Comparison of ENCODE assay signal across 9 cellular contexts in the genomic region with DNA sequence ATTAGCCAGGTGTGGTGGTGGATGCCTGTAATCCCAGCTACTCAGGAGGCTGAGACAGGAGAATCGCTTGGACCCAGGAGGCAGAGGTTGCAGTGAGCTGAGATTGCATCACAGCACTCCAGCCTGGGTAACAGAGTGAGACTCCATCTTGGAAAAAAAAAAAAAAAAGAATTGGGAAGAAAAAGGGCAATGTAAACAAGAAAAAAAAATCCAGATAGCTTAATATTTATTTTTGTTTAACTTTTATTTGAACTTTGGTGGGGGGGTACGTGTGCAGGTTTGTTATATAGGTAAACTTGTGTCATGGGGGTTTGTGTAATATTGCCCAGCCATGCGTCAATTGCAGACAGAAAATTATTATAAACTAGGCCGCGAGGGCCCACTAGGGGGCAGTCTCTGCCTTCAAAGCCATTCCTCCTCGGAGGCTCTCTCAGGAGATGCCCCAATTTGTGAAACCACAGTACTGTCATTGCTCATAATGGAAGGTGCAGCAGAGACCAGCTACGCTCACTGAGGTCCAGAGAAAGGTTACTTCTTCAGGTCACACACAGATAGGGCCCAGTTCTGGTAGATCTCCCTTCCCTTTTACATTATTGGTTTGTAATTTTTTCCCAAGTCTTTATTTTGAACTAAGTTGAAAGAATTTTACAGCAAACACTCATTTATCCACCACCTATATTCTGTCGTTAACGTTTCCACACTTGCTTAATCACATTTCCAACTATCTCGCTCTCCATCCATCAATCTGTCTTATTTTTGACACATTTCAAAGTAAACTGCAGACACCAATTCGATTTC.
DNase-seq lines count a peak whose midpoint lies in the region; ATAC-seq and TF ChIP-seq lines count a peak whose summit lies in the region.
"Had no signal": no experiment of that assay in that cellular context is flagged by ENCODE, and none has a peak within 500 bp of the region (broad histone marks: within the 10 kb centered on the region; RNA-seq: fewer than 3 reads in every experiment).

No MANE protein-coding gene starts in this region.

- no peaks in the 10 kb centered on the region for H3K27me3 ChIP-seq in liver (ENCODE audit: control insufficient read depth in 4 of 4, insufficient read depth in 4 of 4, low read length in 3 of 4)

- H3K4me3 Mint-ChIP-seq in chondrocyte (ENCODE audit: unreplicated experiment): no peak overlapping the region
- H3K4me3 Mint-ChIP-seq: dendritic cell treated with granulocyte-macrophage colony-stimulating factor and Interleukin-4, amounts not matched to agents 40 ng/mL and 50 ng/mL, for 4 days had no signal

- no peak for ATAC-seq in HG03039 (IDR thresholded peaks at IDR 0.05; ENCODE audit: unreplicated experiment)

- TF ChIP-seq CTCF in HFF-Myc (IDR thresholded peaks at IDR 0.05; ENCODE audit: low read depth, low read length, missing control alignments) (peak; percentile 80), chondrocyte (IDR thresholded peaks at IDR 0.05) (peak; percentile 81), liver (IDR thresholded peaks at IDR 0.05; ENCODE audit: low read depth, low read length, missing input control) (peak; percentile 68)

- no peaks in the 10 kb centered on the region for H3K4me1 ChIP-seq in liver (ENCODE audit: control insufficient read depth in 4 of 4, insufficient read depth in 4 of 4, low read length in 3 of 4)

- peak; percentile 81 to 82 for TF ChIP-seq RAD21 in liver (IDR thresholded peaks at IDR 0.05)

- no peaks in the 10 kb centered on the region for H3K36me3 Mint-ChIP-seq in chondrocyte (ENCODE audit: low read depth)

- no peaks in the 10 kb centered on the region for H3K9me3 Mint-ChIP-seq in chondrocyte (ENCODE audit: low read depth)
- H3K9me3 Mint-ChIP-seq: dendritic cell treated with granulocyte-macrophage colony-stimulating factor and Interleukin-4, amounts not matched to agents 40 ng/mL and 50 ng/mL, for 4 days had no signal

- WGBS in liver: 34% methylated on average over 11 of the region's 11 CpGs

- H3K36me3 ChIP-seq in liver (ENCODE audit: control insufficient read depth in 4 of 4, insufficient read depth in 3 of 4, low read depth in 1 of 4, low read length in 3 of 4): no peaks in the 10 kb centered on the region

- no peak overlapping the region for H3K27ac ChIP-seq in liver (ENCODE audit: low read depth in 1 of 2, low read length in 2 of 2)

- DNase-seq in DMS53 (lab: John Stamatoyannopoulos, UW) (peak; percentile 61), HFF-Myc (ENCODE audit: extremely low read depth, low read depth) (peak; percentile 27), NCI-H2227 treated with DMSO at 0.1 percent for 48 hours (lab: John Stamatoyannopoulos, UW) (peak; percentile 67), chondrocyte (ENCODE audit: low spot score) (no peak)
- peak; percentile 81 for DNase-seq in activated CD4-positive, CD25-positive, alpha-beta regulatory T cell treated with anti-CD3 and anti-CD28 coated beads, Interleukin-2, amount 50 U/mL, for 72 hours
- peak; percentile 66 to 70 (median 69) for DNase-seq in stimulated activated CD4-positive, alpha-beta T cell treated with anti-CD3 and anti-CD28 coated beads, TNF-alpha, amount 100 ng/mL, for 48 hours (ENCODE audit: low read depth in 3 of 3)

- H3K9me3 ChIP-seq in liver (ENCODE audit: control insufficient read depth in 4 of 4, low read length in 3 of 4): no peaks in the 10 kb centered on the region

- H3K27ac Mint-ChIP-seq in chondrocyte (ENCODE audit: unreplicated experiment): no peak overlapping the region
- H3K27ac Mint-ChIP-seq: dendritic cell treated with granulocyte-macrophage colony-stimulating factor and Interleukin-4, amounts not matched to agents 40 ng/mL and 50 ng/mL, for 4 days had no signal

- H3K9ac ChIP-seq in liver (ENCODE audit: low read depth in 1 of 2, low read length in 2 of 2): no peak overlapping the region

- no peaks in the 10 kb centered on the region for H3K4me1 Mint-ChIP-seq in chondrocyte (ENCODE audit: low read depth)

- peaks cover 29% of the 10 kb centered on the region for H3K27me3 Mint-ChIP-seq in chondrocyte (ENCODE audit: low read depth)
- H3K27me3 Mint-ChIP-seq: dendritic cell treated with granulocyte-macrophage colony-stimulating factor and Interleukin-4, amounts not matched to agents 40 ng/mL and 50 ng/mL, for 4 days had no signal

- H3K4me3 ChIP-seq in HFF-Myc (replicated peaks; ENCODE audit: low read depth, low read length) (no peak overlapping the region), liver (ENCODE audit: low read depth in 1 of 3, low read length in 3 of 3) (no peak overlapping the region)

TF ChIP-seq in liver, 16 proteins besides CTCF, POLR2A, EP300 and RAD21:
- TF ChIP-seq YY1 (IDR thresholded peaks at IDR 0.05): peak; percentile 13
- TF ChIP-seq NR2F2 (IDR thresholded peaks at IDR 0.05): no peak
